In genomic region chrY:26555015-26555414, GRCh38 we compare ENCODE assay signal across 24 cellular contexts.
"Had no signal": no experiment of that assay in that cellular context is flagged by ENCODE, and none has a peak within 500 bp of the region (broad histone marks: within the 10 kb centered on the region; RNA-seq: fewer than 3 reads in every experiment).

No MANE protein-coding gene starts in this region.

- H3K27ac Mint-ChIP-seq: stimulated activated effector memory CD8-positive, alpha-beta T cell treated with anti-CD3 and anti-CD28 coated beads, Interleukin-12 subunit alpha, Interleukin-12 subunit beta, amount 100 ng/mL, for 72 hours; stimulated activated memory B cell treated with anti-CD40 and anti-IgM and Interleukin-4, amounts not matched to agents 10 μg/mL and 1 μg/mL and 100 μg/mL, for 72 hours; stimulated activated naive B cell treated with anti-CD40 and anti-IgM and Interleukin-4, amounts not matched to agents 10 μg/mL and 1 μg/mL and 100 μg/mL, for 72 hours; stimulated activated naive CD8-positive, alpha-beta T cell treated with anti-CD3 and anti-CD28 coated beads, Interleukin-15, amount 100 ng/mL, for 72 hours; stimulated activated naive CD8-positive, alpha-beta T cell treated with anti-CD3 and anti-CD28 coated beads, Interleukin-15, Interleukin-2, amounts not matched to agents 100 ng/mL and 50 ng/mL, for 24 hours; type B pancreatic cell had no signal

- H3K36me3 Mint-ChIP-seq: stimulated activated effector memory CD8-positive, alpha-beta T cell treated with anti-CD3 and anti-CD28 coated beads, Interleukin-12 subunit alpha, Interleukin-12 subunit beta, amount 100 ng/mL, for 72 hours; stimulated activated memory B cell treated with anti-CD40 and anti-IgM and Interleukin-4, amounts not matched to agents 10 μg/mL and 1 μg/mL and 100 μg/mL, for 72 hours; stimulated activated naive B cell treated with anti-CD40 and anti-IgM and Interleukin-4, amounts not matched to agents 10 μg/mL and 1 μg/mL and 100 μg/mL, for 72 hours; type B pancreatic cell had no signal

- H3K9me3 Mint-ChIP-seq: stimulated activated memory B cell treated with anti-CD40 and anti-IgM and Interleukin-4, amounts not matched to agents 10 μg/mL and 1 μg/mL and 100 μg/mL, for 72 hours; stimulated activated naive CD8-positive, alpha-beta T cell treated with anti-CD3 and anti-CD28 coated beads, Interleukin-15, Interleukin-2, amounts not matched to agents 100 ng/mL and 50 ng/mL, for 24 hours; type B pancreatic cell had no signal

- H3K4me3 Mint-ChIP-seq: stimulated activated effector memory CD8-positive, alpha-beta T cell treated with anti-CD3 and anti-CD28 coated beads, Interleukin-12 subunit alpha, Interleukin-12 subunit beta, amount 100 ng/mL, for 72 hours; stimulated activated memory B cell treated with anti-CD40 and anti-IgM and Interleukin-4, amounts not matched to agents 10 μg/mL and 1 μg/mL and 100 μg/mL, for 72 hours; stimulated activated naive B cell treated with anti-CD40 and anti-IgM and Interleukin-4, amounts not matched to agents 10 μg/mL and 1 μg/mL and 100 μg/mL, for 72 hours; stimulated activated naive CD8-positive, alpha-beta T cell treated with anti-CD3 and anti-CD28 coated beads, Interleukin-15, amount 100 ng/mL, for 72 hours; stimulated activated naive CD8-positive, alpha-beta T cell treated with anti-CD3 and anti-CD28 coated beads, Interleukin-15, Interleukin-2, amounts not matched to agents 100 ng/mL and 50 ng/mL, for 24 hours; type B pancreatic cell had no signal

- H3K4me1 Mint-ChIP-seq: stimulated activated effector memory CD8-positive, alpha-beta T cell treated with anti-CD3 and anti-CD28 coated beads, Interleukin-12 subunit alpha, Interleukin-12 subunit beta, amount 100 ng/mL, for 72 hours; stimulated activated memory B cell treated with anti-CD40 and anti-IgM and Interleukin-4, amounts not matched to agents 10 μg/mL and 1 μg/mL and 100 μg/mL, for 72 hours; stimulated activated naive B cell treated with anti-CD40 and anti-IgM and Interleukin-4, amounts not matched to agents 10 μg/mL and 1 μg/mL and 100 μg/mL, for 72 hours; stimulated activated naive CD8-positive, alpha-beta T cell treated with anti-CD3 and anti-CD28 coated beads, Interleukin-15, amount 100 ng/mL, for 72 hours had no signal

- H3K27me3 Mint-ChIP-seq: stimulated activated memory B cell treated with anti-CD40 and anti-IgM and Interleukin-4, amounts not matched to agents 10 μg/mL and 1 μg/mL and 100 μg/mL, for 72 hours; stimulated activated naive B cell treated with anti-CD40 and anti-IgM and Interleukin-4, amounts not matched to agents 10 μg/mL and 1 μg/mL and 100 μg/mL, for 72 hours; stimulated activated naive CD8-positive, alpha-beta T cell treated with anti-CD3 and anti-CD28 coated beads, Interleukin-15, amount 100 ng/mL, for 72 hours; stimulated activated naive CD8-positive, alpha-beta T cell treated with anti-CD3 and anti-CD28 coated beads, Interleukin-15, Interleukin-2, amounts not matched to agents 100 ng/mL and 50 ng/mL, for 24 hours; type B pancreatic cell had no signal

- ATAC-seq: stimulated activated effector memory CD8-positive, alpha-beta T cell treated with anti-CD3 and anti-CD28 coated beads, Interleukin-12 subunit alpha, Interleukin-12 subunit beta, amount 100 ng/mL, for 72 hours; stimulated activated memory B cell treated with anti-CD40 and anti-IgM and Interleukin-4, amounts not matched to agents 10 μg/mL and 1 μg/mL and 100 μg/mL, for 72 hours; stimulated activated naive B cell treated with anti-CD40 and anti-IgM and Interleukin-4, amounts not matched to agents 10 μg/mL and 1 μg/mL and 100 μg/mL, for 72 hours; stimulated activated naive CD8-positive, alpha-beta T cell treated with anti-CD3 and anti-CD28 coated beads, Interleukin-15, amount 100 ng/mL, for 72 hours; stimulated activated naive CD8-positive, alpha-beta T cell treated with anti-CD3 and anti-CD28 coated beads, Interleukin-15, Interleukin-2, amounts not matched to agents 100 U/mL and 50 U/mL, for 24 hours; upper lobe of right lung had no signal

- DNase-seq: stimulated activated CD4-positive, alpha-beta T cell treated with anti-CD3 and anti-CD28 coated beads, Interleukin-2, amount 100 ng/mL, for 48 hours; stimulated activated CD4-positive, alpha-beta T cell treated with anti-CD3 and anti-CD28 coated beads, Interleukin-4, amount 100 ng/mL, for 1 hour; stimulated activated CD4-positive, alpha-beta T cell treated with anti-CD3 and anti-CD28 coated beads, Interleukin-4, amount 100 ng/mL, for 24 hours; stimulated activated CD4-positive, alpha-beta T cell treated with anti-CD3 and anti-CD28 coated beads, Interleukin-4, amount 100 ng/mL, for 4 hours; stimulated activated CD8-positive, alpha-beta memory T cell treated with anti-CD3 and anti-CD28 coated beads, Interleukin-4, amount 100 ng/mL, for 48 hours; stimulated activated naive B cell treated with anti-CD40 and anti-IgM and Interleukin-4, amounts not matched to agents 10 μg/mL and 1 μg/mL and 100 μg/mL, for 72 hours; stimulated activated naive CD4-positive, alpha-beta T cell; stimulated activated naive CD4-positive, alpha-beta T cell treated with Interleukin-2 at 50 U/mL for 16 hours; stimulated activated naive CD8-positive, alpha-beta T cell treated with anti-CD3 and anti-CD28 coated beads, Interleukin-15, amount 100 ng/mL, for 72 hours; stimulated activated naive CD8-positive, alpha-beta T cell treated with anti-CD3 and anti-CD28 coated beads, Interleukin-15, Interleukin-2, amounts not matched to agents 100 U/mL and 50 U/mL, for 24 hours; stomach; substantia nigra; testis; thyroid gland; tibial artery; transverse colon; trophoblast cell; upper lobe of left lung; upper lobe of right lung; uterus had no signal
